ENCODE assay signal across 11 cellular contexts in the genomic region with DNA sequence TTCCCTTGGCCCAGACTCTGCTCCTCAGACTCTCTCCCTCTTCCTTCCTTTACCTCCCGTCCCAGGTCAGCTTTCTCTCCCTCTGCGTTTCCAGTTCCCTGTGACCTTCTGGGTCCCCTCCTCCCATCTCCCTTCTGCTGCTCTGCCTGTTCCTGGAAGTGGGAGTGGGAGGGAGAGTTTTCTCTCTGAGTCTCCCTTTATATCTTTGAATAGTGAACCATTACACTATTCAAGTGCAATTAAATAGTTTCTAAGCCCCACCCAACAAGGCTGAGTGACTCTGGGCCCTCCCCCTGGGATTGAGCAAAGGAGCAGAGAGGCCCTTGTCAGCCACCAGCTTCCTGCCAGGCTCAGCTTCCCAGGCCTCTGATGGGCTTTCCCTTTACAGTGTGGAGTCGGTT. TPM values are rescaled to one million over a fixed set of nuclear protein-coding genes. Genes with fewer than 3 reads are reported as not detected.
DNase-seq lines count a peak whose midpoint lies in the region; ATAC-seq and TF ChIP-seq lines count a peak whose summit lies in the region.
"Had no signal": no experiment of that assay in that cellular context is flagged by ENCODE, and none has a peak within 500 bp of the region (broad histone marks: within the 10 kb centered on the region; RNA-seq: fewer than 3 reads in every experiment).

No MANE protein-coding gene starts in this region.

- H3K36me3 Mint-ChIP-seq in activated T-helper 17 cell treated with anti-CD3 and anti-CD28 coated beads, Interleukin-2, amount 50 U/mL, for 72 hours (ENCODE audit: low read depth): peaks cover 5% of the 10 kb centered on the region
- H3K36me3 Mint-ChIP-seq in mesothelial cell of epicardium: peaks cover 2% of the 10 kb centered on the region
- peaks cover 0 to 41% (median 15%) of the 10 kb centered on the region in 3 donors for H3K36me3 Mint-ChIP-seq in naive thymus-derived CD8-positive, alpha-beta T cell

- peaks cover 0 to 10% (median 0%) of the 10 kb centered on the region in 11 experiments; a peak in 2 of 22 replicates for H3K36me3 ChIP-seq in BLaER1 treated with 17β-estradiol and CSF1 and Interleukin-3, amounts not matched to agents 10 nM and 100 nM

- no peaks in the 10 kb centered on the region for H3K9me3 Mint-ChIP-seq in activated T-helper 17 cell treated with anti-CD3 and anti-CD28 coated beads, Interleukin-2, amount 50 U/mL, for 72 hours
- no peaks in the 10 kb centered on the region for H3K9me3 Mint-ChIP-seq in mesothelial cell of epicardium
- H3K9me3 Mint-ChIP-seq in naive thymus-derived CD8-positive, alpha-beta T cell: no peaks in the 10 kb centered on the region

- POLR2A ChIA-PET in naive thymus-derived CD8-positive, alpha-beta T cell (lab: Charles Lee): no interaction called here

- H3K27ac Mint-ChIP-seq in activated T-helper 17 cell treated with anti-CD3 and anti-CD28 coated beads, Interleukin-2, amount 50 U/mL, for 72 hours: peak overlapping the region; percentile 14
- peak overlapping the region; percentile 71 for H3K27ac Mint-ChIP-seq in mesothelial cell of epicardium
- H3K27ac Mint-ChIP-seq in naive thymus-derived CD8-positive, alpha-beta T cell: peak overlapping the region in 4 of 10 donors; percentile 43 to 86 (median 54)

- H3K27me3 Mint-ChIP-seq in activated T-helper 17 cell treated with anti-CD3 and anti-CD28 coated beads, Interleukin-2, amount 50 U/mL, for 72 hours: no peaks in the 10 kb centered on the region
- no peaks in the 10 kb centered on the region for H3K27me3 Mint-ChIP-seq in mesothelial cell of epicardium (ENCODE audit: low read depth)
- no peaks in the 10 kb centered on the region for H3K27me3 Mint-ChIP-seq in naive thymus-derived CD8-positive, alpha-beta T cell

- DNase-seq in mesothelial cell of epicardium (ENCODE audit: low spot score in 2 of 2, unreplicated experiment in 2 of 2): no peak
- DNase-seq in naive thymus-derived CD8-positive, alpha-beta T cell: no peak
- DNase-seq: dermis blood vessel endothelial cell, NCI-H345 had no signal

- no peaks in the 10 kb centered on the region for H3K9me3 ChIP-seq in BLaER1 treated with 17β-estradiol and CSF1 and Interleukin-3, amounts not matched to agents 10 nM and 100 nM (replicated peaks in 1 of 11)

- peaks cover 7% of the 10 kb centered on the region for H3K4me1 Mint-ChIP-seq in activated T-helper 17 cell treated with anti-CD3 and anti-CD28 coated beads, Interleukin-2, amount 50 U/mL, for 72 hours
- peaks cover 37% of the 10 kb centered on the region for H3K4me1 Mint-ChIP-seq in mesothelial cell of epicardium
- H3K4me1 Mint-ChIP-seq in naive thymus-derived CD8-positive, alpha-beta T cell: peaks cover 0 to 15% (median 0%) of the 10 kb centered on the region in 4 donors

- peaks cover 41 to 68% (median 49%) of the 10 kb centered on the region in 10 experiments for H3K4me1 ChIP-seq in BLaER1 treated with 17β-estradiol and CSF1 and Interleukin-3, amounts not matched to agents 10 nM and 100 nM
- H3K4me1 ChIP-seq: parathyroid adenoma had no signal

- ATAC-seq in HG02885 (IDR thresholded peaks at IDR 0.05; ENCODE audit: poor library complexity, unreplicated experiment) (peak; percentile 27), HG03025 (IDR thresholded peaks at IDR 0.05; ENCODE audit: low FRiP score, unreplicated experiment) (no peak), GM19463 (IDR thresholded peaks at IDR 0.05; ENCODE audit: unreplicated experiment) (no peak), HG03159 (IDR thresholded peaks at IDR 0.05; ENCODE audit: unreplicated experiment) (no peak)
- ATAC-seq in activated T-helper 17 cell treated with anti-CD3 and anti-CD28 coated beads, Interleukin-2, amount 50 U/mL, for 72 hours (replicated peaks): peak; percentile 11
- no peak for ATAC-seq in naive thymus-derived CD8-positive, alpha-beta T cell

- H3K27ac ChIP-seq in BLaER1 treated with 17β-estradiol and CSF1 and Interleukin-3, amounts not matched to agents 10 nM and 100 nM: peak overlapping the region in 10 of 11 experiments; percentile 43 to 77 (median 69); a peak in 20 of 22 replicates
- H3K27ac ChIP-seq: parathyroid adenoma had no signal

- H3K4me2 ChIP-seq in BLaER1 treated with 17β-estradiol and CSF1 and Interleukin-3, amounts not matched to agents 10 nM and 100 nM: peak overlapping the region; percentile 66 to 95 (median 83)

- H3K27me3 ChIP-seq in BLaER1 treated with 17β-estradiol and CSF1 and Interleukin-3, amounts not matched to agents 10 nM and 100 nM: no peaks in the 10 kb centered on the region

- TF ChIP-seq CTCF in mesothelial cell of epicardium (IDR thresholded peaks at IDR 0.05; ENCODE audit: unreplicated experiment): no peak

- peak overlapping the region; percentile 0 for H3K4me3 Mint-ChIP-seq in activated T-helper 17 cell treated with anti-CD3 and anti-CD28 coated beads, Interleukin-2, amount 50 U/mL, for 72 hours
- no peak overlapping the region for H3K4me3 Mint-ChIP-seq in mesothelial cell of epicardium
- H3K4me3 Mint-ChIP-seq in naive thymus-derived CD8-positive, alpha-beta T cell: no peak overlapping the region

- H3K4me3 ChIP-seq in BLaER1 treated with 17β-estradiol and CSF1 and Interleukin-3, amounts not matched to agents 10 nM and 100 nM: peak overlapping the region in 8 of 10 experiments; percentile 1 to 43 (median 32); a peak in 12 of 20 replicates

- H3K9ac ChIP-seq in BLaER1 treated with 17β-estradiol and CSF1 and Interleukin-3, amounts not matched to agents 10 nM and 100 nM: peak overlapping the region in 10 of 11 experiments; percentile 16 to 65 (median 48); a peak in 17 of 22 replicates
- H3K9ac ChIP-seq: parathyroid adenoma had no signal

- H4K20me1 ChIP-seq in BLaER1 treated with 17β-estradiol and CSF1 and Interleukin-3, amounts not matched to agents 10 nM and 100 nM: no peaks in the 10 kb centered on the region

RNA-seq across cellular contexts. Expression of gene THBS4, which starts 34.8 kb away (rescaled TPM):
- 1 to 10 TPM; 1.7 to 3.5 TPM for total RNA-seq in activated T-helper 17 cell treated with anti-CD3 and anti-CD28 coated beads, Interleukin-2, amount 50 U/mL, for 72 hours
- 15.6 to 17.3 TPM (median 17.1 TPM) in 3 replicates for total RNA-seq in mesothelial cell of epicardium
- total RNA-seq in naive thymus-derived CD8-positive, alpha-beta T cell: under 1 TPM in 1 of 2 experiments, not detected in 1; 0.52 TPM
- polyA plus RNA-seq in naive thymus-derived CD8-positive, alpha-beta T cell: under 1 TPM in 1 of 3 donors, not detected in 2; 0.68 TPM

Comparison
In these comparisons a context has a peak if more than half of its experiments do, and no peak if none do; other contexts are left out.
1. ATAC-seq: peak in HG02885 (single experiment) and activated T-helper 17 cell treated with anti-CD3 and anti-CD28 coated beads, Interleukin-2, amount 50 U/mL, for 72 hours (single experiment); none in HG03025 (single experiment), GM19463 (single experiment), naive thymus-derived CD8-positive, alpha-beta T cell (0 of 2) and HG03159 (single experiment).